Comparison of ENCODE assay signal across 1 cellular context in the genomic region with DNA sequence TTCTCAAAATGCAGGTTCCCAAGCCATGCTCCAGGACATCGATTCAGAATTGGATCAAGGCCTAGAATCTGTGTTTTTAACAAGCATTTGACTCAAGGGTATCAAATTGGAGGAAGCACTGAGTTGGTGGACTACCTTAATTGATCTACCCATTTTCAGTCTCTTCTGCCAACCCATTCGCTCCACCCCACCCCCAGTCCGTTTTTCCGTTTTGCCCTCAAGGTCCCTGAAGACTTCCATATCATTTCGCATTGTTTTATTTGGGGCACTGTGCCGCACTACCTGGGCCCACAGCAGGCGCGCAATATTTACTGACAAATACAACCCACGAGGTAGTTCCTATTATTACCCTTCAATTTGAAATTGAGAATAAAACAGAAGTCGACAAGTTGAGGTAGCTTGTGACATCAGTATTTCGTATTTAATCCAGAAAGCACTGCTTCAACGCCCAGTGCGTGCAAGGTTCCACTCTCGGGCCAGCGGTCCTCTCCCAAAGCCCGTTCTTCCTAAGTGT.
TF ChIP-seq lines count a peak whose summit lies in the region.

No MANE protein-coding gene starts in this region.

TF ChIP-seq in IMR-90, 13 proteins besides CTCF, POLR2A, EP300 and RAD21 (continued from another document):
- TF ChIP-seq RCOR1 (IDR thresholded peaks at IDR 0.05; ENCODE audit: insufficient replicate concordance, low read length) (no peak), USF2 (IDR thresholded peaks at IDR 0.05; ENCODE audit: low read depth, low read length) (no peak)
